In the genomic region with DNA sequence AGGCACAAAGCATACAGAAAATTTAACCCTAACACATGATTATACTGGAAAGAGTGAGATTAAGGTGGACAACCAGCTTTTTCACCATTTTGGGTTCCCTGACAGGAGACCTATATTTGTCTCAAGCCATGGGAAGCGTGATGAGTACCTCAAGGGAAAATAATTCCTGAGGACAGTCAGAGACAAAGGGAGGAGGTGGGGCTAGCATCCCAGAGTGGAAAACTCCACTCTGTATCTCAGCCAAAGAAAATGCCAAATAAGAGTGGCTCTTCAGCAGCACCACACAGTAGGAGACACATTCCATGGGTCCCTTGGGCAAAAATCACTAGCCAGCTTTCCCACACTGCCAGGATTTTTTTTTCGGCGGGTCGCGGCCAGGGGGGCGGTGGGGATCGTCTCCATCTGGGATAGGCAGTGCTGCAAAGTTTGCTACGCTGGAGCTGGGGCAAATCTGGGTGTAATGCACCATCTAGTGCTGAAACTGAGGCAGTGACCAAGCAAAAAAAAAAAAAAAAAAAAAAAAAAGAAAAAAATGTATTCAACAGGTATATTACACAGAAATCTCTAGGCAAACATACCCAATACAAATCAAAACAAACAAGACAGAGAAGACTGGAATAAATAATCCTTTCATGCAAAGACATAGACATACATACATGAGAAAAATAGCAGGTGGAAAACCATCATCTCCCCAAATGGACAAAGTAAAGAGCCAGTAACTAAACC, we compare ENCODE assay signal across 1 cellular context.
A peak's percentile ranks its signal among the peaks of the same experiment; 100 is the strongest.
TF ChIP-seq lines count a peak whose summit lies in the region.

No MANE protein-coding gene starts in this region.

TF ChIP-seq in HEK293, 187 proteins besides CTCF, POLR2A, EP300 and RAD21 (continued from another document):
- TF ChIP-seq, protein P1, sequence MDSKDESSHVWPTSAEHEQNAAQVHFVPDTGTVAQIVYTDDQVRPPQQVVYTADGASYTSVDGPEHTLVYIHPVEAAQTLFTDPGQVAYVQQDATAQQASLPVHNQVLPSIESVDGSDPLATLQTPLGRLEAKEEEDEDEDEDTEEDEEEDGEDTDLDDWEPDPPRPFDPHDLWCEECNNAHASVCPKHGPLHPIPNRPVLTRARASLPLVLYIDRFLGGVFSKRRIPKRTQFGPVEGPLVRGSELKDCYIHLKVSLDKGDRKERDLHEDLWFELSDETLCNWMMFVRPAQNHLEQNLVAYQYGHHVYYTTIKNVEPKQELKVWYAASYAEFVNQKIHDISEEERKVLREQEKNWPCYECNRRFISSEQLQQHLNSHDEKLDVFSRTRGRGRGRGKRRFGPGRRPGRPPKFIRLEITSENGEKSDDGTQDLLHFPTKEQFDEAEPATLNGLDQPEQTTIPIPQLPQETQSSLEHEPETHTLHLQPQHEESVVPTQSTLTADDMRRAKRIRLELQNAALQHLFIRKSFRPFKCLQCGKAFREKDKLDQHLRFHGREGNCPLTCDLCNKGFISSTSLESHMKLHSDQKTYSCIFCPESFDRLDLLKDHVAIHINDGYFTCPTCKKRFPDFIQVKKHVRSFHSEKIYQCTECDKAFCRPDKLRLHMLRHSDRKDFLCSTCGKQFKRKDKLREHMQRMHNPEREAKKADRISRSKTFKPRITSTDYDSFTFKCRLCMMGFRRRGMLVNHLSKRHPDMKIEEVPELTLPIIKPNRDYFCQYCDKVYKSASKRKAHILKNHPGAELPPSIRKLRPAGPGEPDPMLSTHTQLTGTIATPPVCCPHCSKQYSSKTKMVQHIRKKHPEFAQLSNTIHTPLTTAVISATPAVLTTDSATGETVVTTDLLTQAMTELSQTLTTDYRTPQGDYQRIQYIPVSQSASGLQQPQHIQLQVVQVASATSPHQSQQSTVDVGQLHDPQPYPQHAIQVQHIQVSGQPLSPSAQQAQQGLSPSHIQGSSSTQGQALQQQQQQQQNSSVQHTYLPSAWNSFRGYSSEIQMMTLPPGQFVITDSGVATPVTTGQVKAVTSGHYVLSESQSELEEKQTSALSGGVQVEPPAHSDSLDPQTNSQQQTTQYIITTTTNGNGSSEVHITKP (tag by site-specific recombination; IDR thresholded peaks at IDR 0.05) = peak; percentile 36; the same call in 1 of the 2 replicates
- TF ChIP-seq IKZF3 (tag by site-specific recombination; IDR thresholded peaks at IDR 0.05) = peak; percentile 66; the same call in 1 of the 2 replicates
- 0 out of 2 replicates have a peak, but pooled peaks have one; percentile 38 for TF ChIP-seq ZNF660 (tag by site-specific recombination; IDR thresholded peaks at IDR 0.05)
- no peak for TF ChIP-seq ZNF19 (tag by site-specific recombination; IDR thresholded peaks at IDR 0.05; ENCODE audit: low read depth)
- no peak for TF ChIP-seq ZNF292 (tag by site-specific recombination; IDR thresholded peaks at IDR 0.05; ENCODE audit: borderline replicate concordance, low read depth)
- TF ChIP-seq ZNF610 (tag by site-specific recombination; IDR thresholded peaks at IDR 0.05; ENCODE audit: borderline replicate concordance) = no peak
- no peak for TF ChIP-seq ZIC2 (tag by site-specific recombination; IDR thresholded peaks at IDR 0.05)
- no peak for TF ChIP-seq GLIS2 (tag by site-specific recombination; IDR thresholded peaks at IDR 0.05)
- TF ChIP-seq SCRT1 (tag by site-specific recombination; IDR thresholded peaks at IDR 0.05; ENCODE audit: borderline replicate concordance) = peak; percentile 98
- TF ChIP-seq, protein P2, sequence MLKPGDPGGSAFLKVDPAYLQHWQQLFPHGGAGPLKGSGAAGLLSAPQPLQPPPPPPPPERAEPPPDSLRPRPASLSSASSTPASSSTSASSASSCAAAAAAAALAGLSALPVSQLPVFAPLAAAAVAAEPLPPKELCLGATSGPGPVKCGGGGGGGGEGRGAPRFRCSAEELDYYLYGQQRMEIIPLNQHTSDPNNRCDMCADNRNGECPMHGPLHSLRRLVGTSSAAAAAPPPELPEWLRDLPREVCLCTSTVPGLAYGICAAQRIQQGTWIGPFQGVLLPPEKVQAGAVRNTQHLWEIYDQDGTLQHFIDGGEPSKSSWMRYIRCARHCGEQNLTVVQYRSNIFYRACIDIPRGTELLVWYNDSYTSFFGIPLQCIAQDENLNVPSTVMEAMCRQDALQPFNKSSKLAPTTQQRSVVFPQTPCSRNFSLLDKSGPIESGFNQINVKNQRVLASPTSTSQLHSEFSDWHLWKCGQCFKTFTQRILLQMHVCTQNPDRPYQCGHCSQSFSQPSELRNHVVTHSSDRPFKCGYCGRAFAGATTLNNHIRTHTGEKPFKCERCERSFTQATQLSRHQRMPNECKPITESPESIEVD (tag by site-specific recombination; IDR thresholded peaks at IDR 0.05) = no peak
- TF ChIP-seq BCL11B (tag by site-specific recombination; IDR thresholded peaks at IDR 0.05; ENCODE audit: low read depth) = no peak
- TF ChIP-seq ZNF138 (tag by site-specific recombination; IDR thresholded peaks at IDR 0.05; ENCODE audit: borderline replicate concordance) = no peak
- TF ChIP-seq, protein P3, sequence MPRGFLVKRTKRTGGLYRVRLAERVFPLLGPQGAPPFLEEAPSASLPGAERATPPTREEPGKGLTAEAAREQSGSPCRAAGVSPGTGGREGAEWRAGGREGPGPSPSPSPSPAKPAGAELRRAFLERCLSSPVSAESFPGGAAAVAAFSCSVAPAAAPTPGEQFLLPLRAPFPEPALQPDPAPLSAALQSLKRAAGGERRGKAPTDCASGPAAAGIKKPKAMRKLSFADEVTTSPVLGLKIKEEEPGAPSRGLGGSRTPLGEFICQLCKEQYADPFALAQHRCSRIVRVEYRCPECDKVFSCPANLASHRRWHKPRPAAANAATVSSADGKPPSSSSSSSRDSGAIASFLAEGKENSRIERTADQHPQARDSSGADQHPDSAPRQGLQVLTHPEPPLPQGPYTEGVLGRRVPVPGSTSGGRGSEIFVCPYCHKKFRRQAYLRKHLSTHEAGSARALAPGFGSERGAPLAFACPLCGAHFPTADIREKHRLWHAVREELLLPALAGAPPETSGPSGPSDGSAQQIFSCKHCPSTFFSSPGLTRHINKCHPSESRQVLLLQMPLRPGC (tag by site-specific recombination; IDR thresholded peaks at IDR 0.05) = no peak
- TF ChIP-seq ZNF776 (tag by site-specific recombination; IDR thresholded peaks at IDR 0.05; ENCODE audit: borderline replicate concordance) = no peak
- TF ChIP-seq, protein P4, sequence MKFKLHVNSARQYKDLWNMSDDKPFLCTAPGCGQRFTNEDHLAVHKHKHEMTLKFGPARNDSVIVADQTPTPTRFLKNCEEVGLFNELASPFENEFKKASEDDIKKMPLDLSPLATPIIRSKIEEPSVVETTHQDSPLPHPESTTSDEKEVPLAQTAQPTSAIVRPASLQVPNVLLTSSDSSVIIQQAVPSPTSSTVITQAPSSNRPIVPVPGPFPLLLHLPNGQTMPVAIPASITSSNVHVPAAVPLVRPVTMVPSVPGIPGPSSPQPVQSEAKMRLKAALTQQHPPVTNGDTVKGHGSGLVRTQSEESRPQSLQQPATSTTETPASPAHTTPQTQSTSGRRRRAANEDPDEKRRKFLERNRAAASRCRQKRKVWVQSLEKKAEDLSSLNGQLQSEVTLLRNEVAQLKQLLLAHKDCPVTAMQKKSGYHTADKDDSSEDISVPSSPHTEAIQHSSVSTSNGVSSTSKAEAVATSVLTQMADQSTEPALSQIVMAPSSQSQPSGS (tag by site-specific recombination; IDR thresholded peaks at IDR 0.05; ENCODE audit: low read depth) = no peak
- TF ChIP-seq ZNF214 (tag by site-specific recombination; IDR thresholded peaks at IDR 0.05; ENCODE audit: borderline replicate concordance) = no peak
- TF ChIP-seq GLIS1 (tag by site-specific recombination; IDR thresholded peaks at IDR 0.05) = peak; percentile 69
- no peak for TF ChIP-seq ZNF529 (tag by site-specific recombination; IDR thresholded peaks at IDR 0.05; ENCODE audit: insufficient replicate concordance)
- TF ChIP-seq ZEB2 (tag by site-specific recombination; IDR thresholded peaks at IDR 0.05) = no peak
- peak; percentile 60; the same call in 1 of the 2 replicates for TF ChIP-seq MZF1 (tag by site-specific recombination; IDR thresholded peaks at IDR 0.05; ENCODE audit: borderline replicate concordance)
- TF ChIP-seq ZNF585B (tag by site-specific recombination; IDR thresholded peaks at IDR 0.05) = no peak
- TF ChIP-seq HOXC10 (CRISPR knock-in tag; IDR thresholded peaks at IDR 0.05) = no peak
- TF ChIP-seq, protein P5, sequence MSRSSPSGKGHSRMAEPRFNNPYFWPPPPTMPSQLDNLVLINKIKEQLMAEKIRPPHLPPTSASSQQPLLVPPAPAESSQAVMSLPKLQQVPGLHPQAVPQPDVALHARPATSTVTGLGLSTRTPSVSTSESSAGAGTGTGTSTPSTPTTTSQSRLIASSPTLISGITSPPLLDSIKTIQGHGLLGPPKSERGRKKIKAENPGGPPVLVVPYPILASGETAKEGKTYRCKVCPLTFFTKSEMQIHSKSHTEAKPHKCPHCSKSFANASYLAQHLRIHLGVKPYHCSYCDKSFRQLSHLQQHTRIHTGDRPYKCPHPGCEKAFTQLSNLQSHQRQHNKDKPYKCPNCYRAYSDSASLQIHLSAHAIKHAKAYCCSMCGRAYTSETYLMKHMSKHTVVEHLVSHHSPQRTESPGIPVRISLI (tag by site-specific recombination; IDR thresholded peaks at IDR 0.05) = peak; percentile 87; the same call in 1 of the 2 replicates
- TF ChIP-seq ZBTB17 (tag by site-specific recombination; IDR thresholded peaks at IDR 0.05) = peak; percentile 73
- TF ChIP-seq, protein P6, sequence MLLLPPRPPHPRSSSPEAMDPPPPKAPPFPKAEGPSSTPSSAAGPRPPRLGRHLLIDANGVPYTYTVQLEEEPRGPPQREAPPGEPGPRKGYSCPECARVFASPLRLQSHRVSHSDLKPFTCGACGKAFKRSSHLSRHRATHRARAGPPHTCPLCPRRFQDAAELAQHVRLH (tag by site-specific recombination; IDR thresholded peaks at IDR 0.05) = no peak
- TF ChIP-seq, protein P7, sequence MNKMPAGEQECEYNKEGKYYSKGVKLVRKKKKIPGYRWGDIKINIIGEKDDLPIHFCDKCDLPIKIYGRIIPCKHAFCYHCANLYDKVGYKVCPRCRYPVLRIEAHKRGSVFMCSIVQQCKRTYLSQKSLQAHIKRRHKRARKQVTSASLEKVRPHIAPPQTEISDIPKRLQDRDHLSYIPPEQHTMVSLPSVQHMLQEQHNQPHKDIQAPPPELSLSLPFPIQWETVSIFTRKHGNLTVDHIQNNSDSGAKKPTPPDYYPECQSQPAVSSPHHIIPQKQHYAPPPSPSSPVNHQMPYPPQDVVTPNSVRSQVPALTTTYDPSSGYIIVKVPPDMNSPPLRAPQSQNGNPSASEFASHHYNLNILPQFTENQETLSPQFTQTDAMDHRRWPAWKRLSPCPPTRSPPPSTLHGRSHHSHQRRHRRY (tag by site-specific recombination; IDR thresholded peaks at IDR 0.05) = no peak
